ENCODE assay signal across 1 cellular context in genomic region chr9:87613265-87614111, GRCh38.
TF ChIP-seq lines count a peak whose summit lies in the region.

No MANE protein-coding gene starts in this region.

TF ChIP-seq in HepG2, 621 proteins besides CTCF, POLR2A, EP300 and RAD21 (continued from another document and continues in another):
- TF ChIP-seq E2F5 (CRISPR knock-in tag; conservative IDR thresholded peaks at IDR 0.05) (no peak), TMF1 (CRISPR knock-in tag; IDR thresholded peaks at IDR 0.05; ENCODE audit: low read depth) (no peak), SIN3B (IDR thresholded peaks at IDR 0.05; ENCODE audit: low read length) (no peak), SMARCC2 (IDR thresholded peaks at IDR 0.05) (no peak), HMG20A (CRISPR knock-in tag; IDR thresholded peaks at IDR 0.05; ENCODE audit: borderline replicate concordance) (peak; percentile 77), SP1 (IDR thresholded peaks at IDR 0.05) (no peak), SP1 (CRISPR knock-in tag; IDR thresholded peaks at IDR 0.05) (no peak), SRF (IDR thresholded peaks at IDR 0.05; ENCODE audit: low read depth, low read length) (0 out of 2 replicates have a peak, but pooled peaks have one; percentile 48), RBM22 (optimal IDR thresholded peaks at IDR 0.05; ENCODE audit: low read length) (no peak), MEIS2 (CRISPR knock-in tag; IDR thresholded peaks at IDR 0.05) (no peak), SETDB1 (CRISPR knock-in tag; IDR thresholded peaks at IDR 0.05; ENCODE audit: borderline replicate concordance) (no peak), ZNF883 (CRISPR knock-in tag; IDR thresholded peaks at IDR 0.05; ENCODE audit: not compliant biosample characterization) (no peak), RNF2 (conservative IDR thresholded peaks at IDR 0.05; ENCODE audit: low read depth) (no peak), KAT7 (CRISPR knock-in tag; IDR thresholded peaks at IDR 0.05; ENCODE audit: borderline replicate concordance) (peak; percentile 33; the same call in 1 of the 2 replicates), ZNF34 (CRISPR knock-in tag; IDR thresholded peaks at IDR 0.05; ENCODE audit: borderline replicate concordance) (no peak), ZNF570 (CRISPR knock-in tag; IDR thresholded peaks at IDR 0.05; ENCODE audit: borderline replicate concordance) (no peak), ZNF30 (CRISPR knock-in tag; IDR thresholded peaks at IDR 0.05) (no peak), REST (IDR thresholded peaks at IDR 0.05; ENCODE audit: borderline replicate concordance in 1 of 2, low read depth in 1 of 2, low read length in 2 of 2) (no peak), FLYWCH1 (CRISPR knock-in tag; IDR thresholded peaks at IDR 0.05) (no peak), YEATS2 (CRISPR knock-in tag; IDR thresholded peaks at IDR 0.05; ENCODE audit: borderline replicate concordance) (peak; percentile 15; the same call in 1 of the 2 replicates), AHDC1 (CRISPR knock-in tag; IDR thresholded peaks at IDR 0.05; ENCODE audit: borderline replicate concordance) (peak; percentile 81; the same call in 1 of the 2 replicates), ZNF607 (CRISPR knock-in tag; IDR thresholded peaks at IDR 0.05; ENCODE audit: borderline replicate concordance) (no peak), RARG (CRISPR knock-in tag; IDR thresholded peaks at IDR 0.05; ENCODE audit: low read depth) (no peak), ZNF142 (CRISPR knock-in tag; IDR thresholded peaks at IDR 0.05) (no peak), MBD4 (IDR thresholded peaks at IDR 0.05; ENCODE audit: borderline replicate concordance, low read length) (no peak), SMARCE1 (IDR thresholded peaks at IDR 0.05; ENCODE audit: borderline replicate concordance) (no peak), GRHL1 (CRISPR knock-in tag; conservative IDR thresholded peaks at IDR 0.05) (no peak), TRAFD1 (CRISPR knock-in tag; IDR thresholded peaks at IDR 0.05; ENCODE audit: borderline replicate concordance) (no peak), ZNF552 (CRISPR knock-in tag; IDR thresholded peaks at IDR 0.05; ENCODE audit: borderline replicate concordance) (no peak)
